Comparison of ENCODE assay signal across 17 cellular contexts in the genomic region with DNA sequence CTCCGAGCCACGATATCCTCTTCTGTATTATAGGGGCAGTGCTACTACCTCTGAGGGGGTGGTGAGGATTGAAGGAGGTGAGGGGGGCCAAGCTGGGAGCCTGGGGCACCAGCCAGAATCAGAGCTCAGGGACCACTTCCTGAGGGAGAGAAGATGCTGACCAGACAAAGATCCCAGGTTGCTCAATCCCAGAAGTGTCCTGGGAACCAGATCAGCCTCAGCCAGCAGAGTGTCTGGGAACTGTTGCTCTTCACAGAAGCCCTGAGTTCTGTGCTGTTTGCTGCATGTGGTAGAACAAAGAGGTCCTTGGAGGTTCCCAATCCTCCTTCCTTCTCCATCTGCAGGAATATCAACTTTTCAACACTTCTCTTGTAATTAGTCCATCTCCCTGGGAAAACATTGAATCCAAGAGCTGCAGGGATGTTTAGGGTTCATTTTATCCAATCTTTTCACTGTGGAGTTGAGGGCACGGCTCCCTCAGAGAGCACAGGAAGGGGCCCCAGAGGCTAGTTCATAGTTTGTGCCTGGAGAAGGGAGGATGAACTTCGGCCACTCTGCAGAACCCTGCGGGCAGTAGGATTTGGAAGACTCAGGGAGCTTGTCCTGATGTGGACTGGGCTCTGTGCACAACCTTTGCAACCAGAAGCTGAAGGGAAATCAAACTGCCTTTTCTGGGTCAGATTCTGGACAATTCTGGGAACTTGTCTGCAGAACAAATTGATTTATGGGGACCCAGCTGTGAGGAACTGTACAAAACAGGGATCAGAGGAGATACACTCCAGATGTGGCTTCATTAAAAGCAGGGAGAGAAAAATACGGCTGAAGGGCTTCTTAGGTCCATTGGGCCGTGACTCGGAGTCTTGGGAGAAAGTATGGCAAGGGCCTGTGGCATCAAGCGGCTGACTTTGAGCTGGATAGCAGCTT. TPM values are rescaled to one million over a fixed set of nuclear protein-coding genes. Genes with fewer than 3 reads are reported as not detected.
A peak's percentile ranks its signal among the peaks of the same experiment; 100 is the strongest.
DNase-seq lines count a peak whose midpoint lies in the region; ATAC-seq and TF ChIP-seq lines count a peak whose summit lies in the region.
"Had no signal": no experiment of that assay in that cellular context is flagged by ENCODE, and none has a peak within 500 bp of the region (broad histone marks: within the 10 kb centered on the region; RNA-seq: fewer than 3 reads in every experiment).

No MANE protein-coding gene starts in this region.

- H3K36me3 ChIP-seq in breast epithelium: no peaks in the 10 kb centered on the region
- no peaks in the 10 kb centered on the region for H3K36me3 ChIP-seq in hepatocyte (replicated peaks; ENCODE audit: insufficient read depth, low read depth)
- no peaks in the 10 kb centered on the region for H3K36me3 ChIP-seq in sigmoid colon
- H3K36me3 ChIP-seq in Karpas-422 (ENCODE audit: insufficient read depth, low read length): no peaks in the 10 kb centered on the region

- H3K27me3 ChIP-seq in breast epithelium (no peaks in the 10 kb centered on the region), hepatocyte (no peaks in the 10 kb centered on the region), sigmoid colon (no peaks in the 10 kb centered on the region), Karpas-422 (ENCODE audit: low read length) (0 out of 2 replicates have a peak, but pooled peaks cover 2% of the 10 kb centered on the region)

- TF ChIP-seq POLR2A in breast epithelium (IDR thresholded peaks at IDR 0.05) (no peak), sigmoid colon (IDR thresholded peaks at IDR 0.05) (no peak)

- H3K4me1 ChIP-seq in breast epithelium (peaks cover 0 to 3% of the 10 kb centered on the region in 2 donors), hepatocyte (ENCODE audit: insufficient read depth) (peaks cover 11% of the 10 kb centered on the region), sigmoid colon (peaks cover 0 to 43% (median 26%) of the 10 kb centered on the region in 4 donors), Karpas-422 (ENCODE audit: low read length) (peaks cover 12% of the 10 kb centered on the region)

- DNase-seq in AG09309 (ENCODE audit: low read depth): peak; percentile 34
- DNase-seq in breast epithelium (ENCODE audit: low spot score in 2 of 2): no peak
- peak; percentile 27 for DNase-seq in hepatocyte (ENCODE audit: low spot score)
- DNase-seq in sigmoid colon: peak; percentile 86
- no peak for DNase-seq in T-helper 17 cell
- DNase-seq in Karpas-422: no peak
- DNase-seq: activated CD4-positive, alpha-beta T cell treated with anti-CD3 and anti-CD28 coated beads, Interleukin-2, amount 50 U/mL, for 4 hours; activated T-cell treated with anti-CD3 and anti-CD28 coated beads, Interleukin-2, amount 50 U/mL, for 72 hours; Calu3; GDM1; Kasumi-1; stimulated activated CD4-positive, alpha-beta T cell treated with anti-CD3 and anti-CD28 coated beads, Interleukin-12 subunit alpha, Interleukin-12 subunit beta, amount 100 ng/mL, for 4 hours had no signal

- H3K4me2 ChIP-seq in hepatocyte (no peak overlapping the region), Karpas-422 (ENCODE audit: low read depth, low read length, poor library complexity, severe bottlenecking) (no peak overlapping the region)

- intact Hi-C loops in breast epithelium (cut with DNase I; ENCODE audit: low total_unique reads): no loop called here
- intact Hi-C loops in sigmoid colon (cut with DNase I): loop anchor here (5.0 kb wide), 1 partner anchor 53 kb away; no protein-coding TSS in a partner anchor

- H3K79me2 ChIP-seq in hepatocyte: no peaks in the 10 kb centered on the region
- H3K79me2 ChIP-seq in Karpas-422 (ENCODE audit: low read length): no peaks in the 10 kb centered on the region

- H3K4me3 Mint-ChIP-seq in T-helper 17 cell: no peak overlapping the region
- H3K4me3 Mint-ChIP-seq: activated T-cell treated with anti-CD3 and anti-CD28 coated beads, Interleukin-2, amount 50 U/mL, for 72 hours had no signal

- H3K4me1 Mint-ChIP-seq in T-helper 17 cell: no peaks in the 10 kb centered on the region

- TF ChIP-seq CTCF in AG09309 (IDR thresholded peaks at IDR 0.05; ENCODE audit: control insufficient read depth, insufficient read depth, low read depth, low read length, missing control alignments): no peak
- TF ChIP-seq CTCF in breast epithelium (IDR thresholded peaks at IDR 0.05): no peak
- TF ChIP-seq CTCF in hepatocyte (IDR thresholded peaks at IDR 0.05; ENCODE audit: poor library complexity): no peak
- TF ChIP-seq CTCF in sigmoid colon (IDR thresholded peaks at IDR 0.05): no peak

- H3K4me3 ChIP-seq in AG09309 (ENCODE audit: control insufficient read depth, low read depth, low read length) (no peak overlapping the region), breast epithelium (no peak overlapping the region), hepatocyte (no peak overlapping the region), sigmoid colon (no peak overlapping the region), Karpas-422 (ENCODE audit: low read length) (no peak overlapping the region)
- H3K4me3 ChIP-seq: lung had no signal

- peak overlapping the region; percentile 8 to 50 for H3K27ac ChIP-seq in breast epithelium
- H3K27ac ChIP-seq in hepatocyte: peak overlapping the region; percentile 50
- H3K27ac ChIP-seq in sigmoid colon: peak overlapping the region in 3 of 4 donors; percentile 34 to 72 (median 65)
- H3K27ac ChIP-seq in Karpas-422 (ENCODE audit: low read length): no peak overlapping the region
- H3K27ac ChIP-seq: HL-60 had no signal

- H3K9me3 ChIP-seq in breast epithelium (no peaks in the 10 kb centered on the region), hepatocyte (ENCODE audit: low read depth) (no peaks in the 10 kb centered on the region), sigmoid colon (no peaks in the 10 kb centered on the region), T-helper 17 cell (ENCODE audit: control insufficient read depth, low read length, poor library complexity, severe bottlenecking) (no peaks in the 10 kb centered on the region), Karpas-422 (ENCODE audit: low read length) (no peaks in the 10 kb centered on the region)

- H3K27me3 Mint-ChIP-seq in T-helper 17 cell: peaks cover 45% of the 10 kb centered on the region

- H3K36me3 Mint-ChIP-seq in T-helper 17 cell (ENCODE audit: low read depth): no peaks in the 10 kb centered on the region

- H3K9ac ChIP-seq in Karpas-422 (ENCODE audit: low read length): no peak overlapping the region

- H2AFZ ChIP-seq in hepatocyte: no peak overlapping the region
- H2AFZ ChIP-seq in Karpas-422 (ENCODE audit: low read length): no peak overlapping the region

- H3K9me2 ChIP-seq in hepatocyte (replicated peaks; ENCODE audit: insufficient read depth) (no peaks in the 10 kb centered on the region), Karpas-422 (replicated peaks; ENCODE audit: insufficient read depth, low read length) (no peaks in the 10 kb centered on the region)

- H3K27ac Mint-ChIP-seq in T-helper 17 cell: no peak overlapping the region
- H3K27ac Mint-ChIP-seq: activated T-cell treated with anti-CD3 and anti-CD28 coated beads, Interleukin-2, amount 50 U/mL, for 72 hours had no signal

- 79% methylated on average over 9 of the region's 9 CpGs for WGBS in hepatocyte (ENCODE audit: low lambda C conversion rate, missing lambda C conversion rate)
- 82 to 83% methylated on average over 9 of the region's 9 CpGs for WGBS in sigmoid colon, 2 donors

- ATAC-seq in GM21529 (IDR thresholded peaks at IDR 0.05; ENCODE audit: unreplicated experiment) (no peak), T-helper 17 cell (no peak), GM19351 (IDR thresholded peaks at IDR 0.05; ENCODE audit: unreplicated experiment) (no peak)
- ATAC-seq: activated T-cell treated with anti-CD3 and anti-CD28 coated beads, Interleukin-2, amount 50 U/mL, for 72 hours; SK-N-SH treated with all-trans-retinoic acid at 6 μM for 48 hours had no signal

- H4K20me1 ChIP-seq in hepatocyte (ENCODE audit: insufficient read depth, poor library complexity, severe bottlenecking): no peaks in the 10 kb centered on the region
- H4K20me1 ChIP-seq in Karpas-422 (ENCODE audit: insufficient read depth, low read depth, low read length): no peaks in the 10 kb centered on the region

- no peak for TF ChIP-seq EP300 in sigmoid colon (IDR thresholded peaks at IDR 0.05)

RNA-seq across cellular contexts. Expression of gene GALNT12, which starts 57.0 kb away (rescaled TPM):
- 1 to 10 TPM; 2.6 to 6.6 (median 3.9) TPM for total RNA-seq in breast epithelium
- total RNA-seq in hepatocyte: 13.0 and 16.4 TPM in 2 replicates
- 13.9 and 17.2 TPM in 2 replicates for polyA plus RNA-seq in hepatocyte
- total RNA-seq in sigmoid colon: 10 to 100 TPM; 11.5 to 18.9 (median 15.7) TPM
- polyA plus RNA-seq in sigmoid colon: 10 to 100 TPM; 23.6 to 34.2 (median 30.5) TPM
- 10 to 100 TPM; 10.2 to 11.3 TPM for total RNA-seq in T-helper 17 cell
- total RNA-seq in Karpas-422 (2014; rRNA removed; shearing (Covaris generic); ENCODE audit: low replicate concordance): 14.9 and 16.2 TPM in 2 replicates

Comparison
In these comparisons a context has a peak if more than half of its experiments do, and no peak if none do; other contexts are left out.
1. DNase-seq: peak in AG09309 (single experiment), hepatocyte (single experiment) and sigmoid colon (single experiment); none in breast epithelium (0 of 2), T-helper 17 cell (0 of 3) and Karpas-422 (single experiment).